8 cellular contexts compared by ENCODE assay signal in the genomic region with DNA sequence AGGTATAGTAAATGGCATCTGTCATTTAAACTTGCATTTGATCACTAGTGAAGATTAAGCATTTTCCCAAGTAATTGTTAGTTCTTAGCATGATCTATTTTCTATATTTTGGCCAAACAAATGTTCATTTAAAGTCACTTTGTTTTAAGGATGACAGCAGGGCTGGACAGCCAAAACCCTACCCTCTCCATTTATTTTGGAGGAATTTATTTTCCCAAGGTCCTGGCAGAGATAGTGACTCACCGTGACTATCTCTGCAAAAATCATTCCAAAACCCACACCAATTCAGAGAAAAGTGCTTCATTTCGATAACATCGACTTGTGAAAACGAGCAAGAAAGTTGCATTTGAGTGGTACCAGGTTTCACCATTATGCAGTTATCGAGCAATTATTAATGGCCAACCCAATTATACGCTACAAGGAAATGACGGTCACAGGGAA. TPM values are rescaled to one million over a fixed set of nuclear protein-coding genes. Genes with fewer than 3 reads are reported as not detected.
A peak's percentile ranks its signal among the peaks of the same experiment; 100 is the strongest.
DNase-seq lines count a peak whose midpoint lies in the region; ATAC-seq, FAIRE-seq and TF ChIP-seq lines count a peak whose summit lies in the region.

No MANE protein-coding gene starts in this region.

- H3K27me3 Mint-ChIP-seq in chondrocyte (ENCODE audit: low read depth), result peaks cover 2% of the 10 kb centered on the region
- H3K27me3 Mint-ChIP-seq in naive thymus-derived CD4-positive, alpha-beta T cell, result peaks cover 0 to 12% (median 0%) of the 10 kb centered on the region in 5 donors

- DNase-seq in HTR-8/SVneo (ENCODE audit: insufficient read length, low spot score) (peak; percentile 28), chondrocyte (ENCODE audit: low spot score) (no peak), dermis blood vessel endothelial cell (no peak), CD1c-positive myeloid dendritic cell (ENCODE audit: extremely low spot score) (no peak), cerebellar nuclear complex (lab: John Stamatoyannopoulos, UW) (no peak)
- DNase-seq in naive thymus-derived CD4-positive, alpha-beta T cell, result no peak
- DNase-seq in stimulated activated CD8-positive, alpha-beta memory T cell treated with anti-CD3 and anti-CD28 coated beads, Interleukin-4, amount 100 ng/mL, for 48 hours, result no peak

- no peaks in the 10 kb centered on the region for H3K27me3 ChIP-seq in naive thymus-derived CD4-positive, alpha-beta T cell (ENCODE audit: control insufficient read depth in 2 of 2, insufficient read depth in 2 of 2, low read length in 2 of 2)

- H3K4me3 Mint-ChIP-seq in chondrocyte (ENCODE audit: unreplicated experiment), result peak overlapping the region; percentile 87
- H3K4me3 Mint-ChIP-seq in naive thymus-derived CD4-positive, alpha-beta T cell, result peak overlapping the region; percentile 89 to 95 (median 92)

- POLR2A ChIA-PET in naive thymus-derived CD4-positive, alpha-beta T cell (lab: Charles Lee), result interaction anchor here (0.9 to 1.4 kb wide), 4 partner anchors 9 to 766 kb away, joined by 3 to 6 read pairs (median 4); partner anchors contain the start of genes COIL and MRPS23

- peak overlapping the region; percentile 93 for H3K27ac Mint-ChIP-seq in chondrocyte (ENCODE audit: unreplicated experiment)
- peak overlapping the region; percentile 86 to 95 (median 93) for H3K27ac Mint-ChIP-seq in naive thymus-derived CD4-positive, alpha-beta T cell

- CTCF ChIA-PET in naive thymus-derived CD4-positive, alpha-beta T cell (lab: Charles Lee), result interaction anchor here (1.0 kb wide), 1 partner anchor 36 kb away, joined by 3 read pairs; no protein-coding TSS in a partner anchor

- H3K4me1 Mint-ChIP-seq in chondrocyte (ENCODE audit: low read depth), result peaks cover 14% of the 10 kb centered on the region
- peaks cover 27 to 37% (median 32%) of the 10 kb centered on the region in 7 donors for H3K4me1 Mint-ChIP-seq in naive thymus-derived CD4-positive, alpha-beta T cell

- FAIRE-seq in HTR-8/SVneo (lab: Jason Lieb, UNC), result no peak

- intact Hi-C loops in naive thymus-derived CD4-positive, alpha-beta T cell (cut with micrococcal nuclease), result loop anchor here (2.0 to 10.0 kb wide), 5 partner anchors 172 to 1610 kb away; partner anchors contain the start of genes DYNLL2 (in 1 of the 2), MSI2 (in 1 of the 2), RAD51C (in 1 of the 2) and TEX14 (in 1 of the 2)

- peaks cover 9 to 12% of the 10 kb centered on the region in 2 donors for H3K4me1 ChIP-seq in naive thymus-derived CD4-positive, alpha-beta T cell (ENCODE audit: control insufficient read depth in 2 of 2, insufficient read depth in 2 of 2, low read length in 2 of 2)

- no peaks in the 10 kb centered on the region for H3K9me3 Mint-ChIP-seq in chondrocyte (ENCODE audit: low read depth)
- H3K9me3 Mint-ChIP-seq in naive thymus-derived CD4-positive, alpha-beta T cell, result peaks cover 0 to 1% (median 0%) of the 10 kb centered on the region in 11 donors

- H3K4me3 ChIP-seq in naive thymus-derived CD4-positive, alpha-beta T cell (ENCODE audit: low read length), result peak overlapping the region; percentile 96

- TF ChIP-seq CTCF in chondrocyte (IDR thresholded peaks at IDR 0.05), result no peak

- H3K9me3 ChIP-seq in naive thymus-derived CD4-positive, alpha-beta T cell (ENCODE audit: control insufficient read depth in 2 of 3, low read length in 3 of 3), result no peaks in the 10 kb centered on the region

- peak; percentile 3 for ATAC-seq in GM18858 (IDR thresholded peaks at IDR 0.05; ENCODE audit: unreplicated experiment)
- ATAC-seq in naive thymus-derived CD4-positive, alpha-beta T cell, result no peak

- H3K27ac ChIP-seq in naive thymus-derived CD4-positive, alpha-beta T cell (ENCODE audit: low read depth, low read length), result peak overlapping the region; percentile 91

- H3K36me3 ChIP-seq in naive thymus-derived CD4-positive, alpha-beta T cell (ENCODE audit: control insufficient read depth in 2 of 3, insufficient read depth in 3 of 3, low read length in 3 of 3), result peaks cover 0 to 8% (median 0%) of the 10 kb centered on the region in 3 experiments

- no peaks in the 10 kb centered on the region for H3K36me3 Mint-ChIP-seq in chondrocyte (ENCODE audit: low read depth)
- H3K36me3 Mint-ChIP-seq in naive thymus-derived CD4-positive, alpha-beta T cell, result peaks cover 0 to 2% (median 0%) of the 10 kb centered on the region in 5 donors

RNA-seq across cellular contexts. Expression of gene AKAP1, which starts 0.7 kb away (rescaled TPM):
- total RNA-seq in chondrocyte, result 11.5 to 14.8 TPM (median 14.2 TPM) in 3 replicates
- 10 to 100 TPM; 22.2 to 35.8 (median 34.3) TPM for total RNA-seq in naive thymus-derived CD4-positive, alpha-beta T cell
- polyA plus RNA-seq in naive thymus-derived CD4-positive, alpha-beta T cell, result 10 to 100 TPM; 13.2 to 26.6 TPM
- 16.0 and 24.5 TPM in 2 replicates for total RNA-seq in dermis blood vessel endothelial cell
